In genomic region chr1:120178799-120179419, GRCh38 we compare ENCODE assay signal across 1 cellular context.
TF ChIP-seq lines count a peak whose summit lies in the region.

No MANE protein-coding gene starts in this region.

TF ChIP-seq in GM23338, 12 proteins besides CTCF, POLR2A, EP300 and RAD21 (continued from another document):
- TF ChIP-seq ZNF462 (CRISPR knock-in tag; IDR thresholded peaks at IDR 0.05) (no peak), JUNB (IDR thresholded peaks at IDR 0.05; ENCODE audit: unreplicated experiment) (no peak), EZH2phosphoT487 (IDR thresholded peaks at IDR 0.05; ENCODE audit: unreplicated experiment) (no peak), ZNF114 (CRISPR knock-in tag; IDR thresholded peaks at IDR 0.05) (no peak), ETS1 (IDR thresholded peaks at IDR 0.05) (no peak), EZH2 (IDR thresholded peaks at IDR 0.05; ENCODE audit: low read depth, unreplicated experiment) (no peak), NANOG (IDR thresholded peaks at IDR 0.05; ENCODE audit: borderline replicate concordance) (no peak)
